Comparison of ENCODE assay signal across 27 cellular contexts in the genomic region with DNA sequence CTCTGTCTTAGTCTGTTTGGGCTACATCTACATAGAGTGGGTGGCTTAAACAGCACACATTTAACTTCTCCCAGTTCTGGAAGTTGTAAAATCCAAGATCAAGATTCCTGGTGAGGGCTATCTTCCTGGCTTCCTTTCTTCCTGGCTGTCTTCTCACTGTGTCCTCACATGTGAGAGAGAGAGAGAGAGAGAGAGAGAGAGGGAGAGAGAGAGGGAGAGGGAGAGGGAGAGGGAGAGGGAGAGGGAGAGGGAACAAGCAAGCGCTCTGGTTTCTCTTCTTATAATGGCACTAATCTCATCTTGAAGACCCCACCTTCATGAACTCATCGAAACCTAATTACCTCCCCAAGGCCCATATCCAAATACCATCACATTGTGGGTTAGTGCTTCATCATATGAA.
"Had no signal": no experiment of that assay in that cellular context is flagged by ENCODE, and none has a peak within 500 bp of the region (broad histone marks: within the 10 kb centered on the region; RNA-seq: fewer than 3 reads in every experiment).

No MANE protein-coding gene starts in this region.

- H3K9me3 Mint-ChIP-seq: activated CD4-positive, alpha-beta memory T cell treated with anti-CD3 and anti-CD28 coated beads, Interleukin-2, amount 10 ng/mL, durations not matched to agents 7 days and 5 days; activated naive CD4-positive, alpha-beta T cell treated with anti-CD3 and anti-CD28 coated beads for 36 hours; activated T-helper 17 cell treated with anti-CD3 and anti-CD28 coated beads, Interleukin-2, amount 50 U/mL, for 72 hours had no signal

- H3K9ac ChIP-seq: SK-N-SH had no signal

- H3K9me3 ChIP-seq: MG63, SJCRH30, SK-N-SH had no signal

- DNase-seq: activated CD4-positive, alpha-beta memory T cell treated with anti-CD3 and anti-CD28 coated beads, Interleukin-2, amount 10 ng/mL, durations not matched to agents 7 days and 5 days; activated CD4-positive, alpha-beta T cell treated with anti-CD3 and anti-CD28 coated beads for 36 hours; activated CD4-positive, alpha-beta T cell treated with anti-CD3 and anti-CD28 coated beads, Interleukin-2, amount 50 U/mL, for 1 hour; activated CD4-positive, CD25-positive, alpha-beta regulatory T cell; activated gamma-delta T cell; activated naive CD4-positive, alpha-beta T cell treated with anti-CD3 and anti-CD28 coated beads for 36 hours; activated T-cell treated with anti-CD3 and anti-CD28 coated beads for 4 hours; activated T-cell treated with anti-CD3 and anti-CD28 coated beads, Interleukin-2, amount 50 U/mL, for 48 hours; amygdala; MG63; MV-4-11; NCI-H1092 treated with DMSO at 0.1 percent for 48 hours; NCI-H1436; NCI-H1694 treated with DMSO at 0.1 percent for 48 hours; NCI-H2029 treated with DMSO at 0.1 percent for 48 hours; NCI-H345; NCI-H510A; NCI-H526 treated with DMSO at 0.1 percent for 48 hours; NCI-H82; SJCRH30; SK-N-SH; T-helper 1 cell had no signal

- H3K27ac ChIP-seq: SJCRH30, VCaP had no signal

- H3K4me2 ChIP-seq: SK-N-SH had no signal

- H3K27me3 ChIP-seq: MG63, SJCRH30 had no signal

- H3K4me3 ChIP-seq: MG63, SJCRH30 had no signal

- FAIRE-seq: astrocyte had no signal

- H3K36me3 ChIP-seq: MG63, SJCRH30 had no signal

- H3K27ac Mint-ChIP-seq: activated CD4-positive, alpha-beta memory T cell treated with anti-CD3 and anti-CD28 coated beads, Interleukin-2, amount 10 ng/mL, durations not matched to agents 7 days and 5 days; activated CD4-positive, alpha-beta T cell treated with anti-CD3 and anti-CD28 coated beads for 36 hours; activated naive CD4-positive, alpha-beta T cell treated with anti-CD3 and anti-CD28 coated beads for 36 hours; activated naive CD8-positive, alpha-beta T cell; activated T-helper 17 cell treated with anti-CD3 and anti-CD28 coated beads, Interleukin-2, amount 50 U/mL, for 72 hours had no signal

- H3K4me1 ChIP-seq: SJCRH30 had no signal

- H3K4me3 Mint-ChIP-seq: activated CD4-positive, alpha-beta memory T cell treated with anti-CD3 and anti-CD28 coated beads, Interleukin-2, amount 10 ng/mL, durations not matched to agents 7 days and 5 days; activated CD4-positive, alpha-beta T cell treated with anti-CD3 and anti-CD28 coated beads for 36 hours; activated naive CD4-positive, alpha-beta T cell treated with anti-CD3 and anti-CD28 coated beads for 36 hours; activated naive CD8-positive, alpha-beta T cell; activated T-helper 17 cell treated with anti-CD3 and anti-CD28 coated beads, Interleukin-2, amount 50 U/mL, for 72 hours; brain had no signal

- H3K27me3 Mint-ChIP-seq: activated CD4-positive, alpha-beta memory T cell treated with anti-CD3 and anti-CD28 coated beads, Interleukin-2, amount 10 ng/mL, durations not matched to agents 7 days and 5 days; activated CD4-positive, alpha-beta T cell treated with anti-CD3 and anti-CD28 coated beads for 36 hours; activated naive CD8-positive, alpha-beta T cell; activated T-helper 17 cell treated with anti-CD3 and anti-CD28 coated beads, Interleukin-2, amount 50 U/mL, for 72 hours; brain had no signal

- ATAC-seq: activated CD4-positive, alpha-beta T cell treated with anti-CD3 and anti-CD28 coated beads for 36 hours; activated T-helper 17 cell treated with anti-CD3 and anti-CD28 coated beads, Interleukin-2, amount 50 U/mL, for 72 hours had no signal
